ENCODE assay signal across 26 cellular contexts in genomic region chr1:218207194-218207593, GRCh38.
DNase-seq lines count a peak whose midpoint lies in the region; ATAC-seq, FAIRE-seq and TF ChIP-seq lines count a peak whose summit lies in the region.
"Had no signal": no experiment of that assay in that cellular context is flagged by ENCODE, and none has a peak within 500 bp of the region (broad histone marks: within the 10 kb centered on the region; RNA-seq: fewer than 3 reads in every experiment).

No MANE protein-coding gene starts in this region.

- BruUV-seq in IMR-90 (replicated peaks; lab: Mats Ljungman, UMichigan): no TSS peak
- no TSS peak for BruUV-seq in GM12878 (replicated peaks; lab: Mats Ljungman, UMichigan)

- H2BK15ac ChIP-seq in IMR-90 (ENCODE audit: low read depth, low read length): peak overlapping the region; percentile 92; the same call in 1 of the 3 replicates

- dilution Hi-C loops in IMR-90 (cut with HindIII; ENCODE audit: low sequenced_read_pairs, unreplicated experiment): no loop called here

- peak overlapping the region; percentile 81 for H2BK120ac ChIP-seq in IMR-90 (ENCODE audit: low read depth, low read length)

- SMC1A ChIA-PET in GM12878 (lab: Charles Lee; ENCODE audit: uncharacterized antibody, unreplicated experiment): no interaction called here

- H2AK5ac ChIP-seq in IMR-90 (ENCODE audit: low read depth, low read length): peak overlapping the region; percentile 33; the same call in 1 of the 2 replicates

- H2BK5ac ChIP-seq in IMR-90 (ENCODE audit: low read depth, low read length, poor library complexity, severe bottlenecking): no peak overlapping the region

- H3K27ac ChIP-seq in IMR-90 (ENCODE audit: insufficient read depth, low read length): no peak overlapping the region
- H3K27ac ChIP-seq in GM12878 (ENCODE audit: control insufficient read depth, insufficient read depth): no peak overlapping the region
- no peak overlapping the region for H3K27ac ChIP-seq in GM23338 (ENCODE audit: low read depth)
- H3K27ac ChIP-seq: SJSA1 had no signal

- H3K4me2 ChIP-seq in IMR-90 (ENCODE audit: low read depth, low read length) (no peak overlapping the region), GM12878 (ENCODE audit: control insufficient read depth, insufficient read depth) (no peak overlapping the region), GM23338 (no peak overlapping the region)
- H3K4me2 ChIP-seq: A549 had no signal

- H3K27me3 ChIP-seq in IMR-90 (ENCODE audit: control insufficient read depth, insufficient read depth, low read length) (no peaks in the 10 kb centered on the region), GM12878 (replicated peaks in 1 of 2; ENCODE audit: control insufficient read depth in 2 of 2, insufficient read depth in 2 of 2, low read length in 1 of 2) (no peaks in the 10 kb centered on the region), GM23338 (ENCODE audit: insufficient read depth) (no peaks in the 10 kb centered on the region)
- H3K27me3 ChIP-seq: SJSA1 had no signal

- H3F3A ChIP-seq in GM23338 (replicated peaks; ENCODE audit: low read depth): no peaks in the 10 kb centered on the region

- intact Hi-C loops in IMR-90 (cut with micrococcal nuclease): loop anchor here (2.0 kb wide), 1 partner anchor 38 kb away; no protein-coding TSS in a partner anchor
- intact Hi-C loops in GM12878 (cut with micrococcal nuclease; ENCODE audit: unreplicated experiment): no loop called here

- H3K9ac ChIP-seq in IMR-90 (ENCODE audit: low read depth, low read length): no peak overlapping the region
- no peak overlapping the region for H3K9ac ChIP-seq in GM12878 (ENCODE audit: control insufficient read depth, insufficient read depth, low read length)

- CTCF ChIA-PET in IMR-90 (lab: Yijun Ruan, JAX) (no interaction called here), GM12878 (lab: Yijun Ruan, JAX) (no interaction called here)

- TF ChIP-seq CTCF in IMR-90 (conservative IDR thresholded peaks at IDR 0.05; ENCODE audit: low read depth, low read length) (no peak), GM12878 (IDR thresholded peaks at IDR 0.05 in 2 of 3, conservative IDR thresholded peaks at IDR 0.05 in 1 of 3; ENCODE audit: control insufficient read depth in 2 of 3, extremely low read depth in 1 of 3, insufficient read depth in 1 of 3, low read depth in 3 of 3, low read length in 3 of 3) (no peak), GM23338 (conservative IDR thresholded peaks at IDR 0.05; ENCODE audit: low read depth in 2 of 2) (no peak)

- no peak overlapping the region for H3K14ac ChIP-seq in IMR-90 (replicated peaks; ENCODE audit: low read depth, low read length)

- in situ Hi-C loops in IMR-90 (cut with MboI; ENCODE audit: low sequenced_read_pairs) (no loop called here), GM12878 (cut with MboI) (no loop called here)

- H3K9me2 ChIP-seq in GM23338 (ENCODE audit: insufficient read depth): peaks cover 10% of the 10 kb centered on the region; the same call in 1 of the 2 replicates

- no peak for ATAC-seq in IMR-90 (ENCODE audit: low read depth)
- no peak for ATAC-seq in GM12878
- no peak for ATAC-seq in GM23338
- no peak for ATAC-seq in HG03354 (IDR thresholded peaks at IDR 0.05; ENCODE audit: poor library complexity, severe bottlenecking, unreplicated experiment)
- ATAC-seq: A549 had no signal

- H4K91ac ChIP-seq in IMR-90 (ENCODE audit: insufficient read depth, low read depth, low read length): peak overlapping the region; percentile 49; the same call in 1 of the 2 replicates

- no peaks in the 10 kb centered on the region for H3K79me1 ChIP-seq in IMR-90 (ENCODE audit: low read depth in 1 of 2, low read length in 2 of 2)

- TF ChIP-seq RAD21 in IMR-90 (IDR thresholded peaks at IDR 0.05; ENCODE audit: low read length) (no peak), GM12878 (IDR thresholded peaks at IDR 0.05; ENCODE audit: insufficient read depth, low read depth, low read length) (no peak)

- no peak overlapping the region for H3K56ac ChIP-seq in IMR-90 (ENCODE audit: extremely low read depth, insufficient read depth, low read length)

- H3K36me3 ChIP-seq in IMR-90 (ENCODE audit: control insufficient read depth, insufficient read depth, low read length): no peaks in the 10 kb centered on the region
- H3K36me3 ChIP-seq in GM12878 (ENCODE audit: control insufficient read depth in 2 of 2, insufficient read depth in 2 of 2, low read length in 1 of 2): no peaks in the 10 kb centered on the region
- H3K36me3 ChIP-seq in GM23338 (ENCODE audit: insufficient read depth): no peaks in the 10 kb centered on the region
- H3K36me3 ChIP-seq: SJSA1 had no signal

- H3K18ac ChIP-seq in IMR-90 (ENCODE audit: low read depth, low read length): peak overlapping the region; percentile 50; the same call in 1 of the 2 replicates

- no peak for TF ChIP-seq EP300 in GM12878 (IDR thresholded peaks at IDR 0.05; ENCODE audit: borderline replicate concordance in 1 of 2, control insufficient read depth in 1 of 2, low read depth in 2 of 2, low read length in 2 of 2)

- H3K4ac ChIP-seq in IMR-90 (ENCODE audit: low read depth, low read length): peak overlapping the region; percentile 51; the same call in 1 of the 2 replicates

- peak overlapping the region; percentile 65 for H2BK20ac ChIP-seq in IMR-90 (ENCODE audit: low read depth, low read length)

- peak; percentile 44 for FAIRE-seq in GM12878 (lab: Jason Lieb, UNC)
- FAIRE-seq: A549, GM18507 had no signal

- no peaks in the 10 kb centered on the region for H3K27me3 Mint-ChIP-seq in GM23338 (ENCODE audit: insufficient read depth, low read depth, poor library complexity)

- H2AFZ ChIP-seq in IMR-90 (replicated peaks; ENCODE audit: low read length, poor library complexity) (no peak overlapping the region), GM12878 (ENCODE audit: control insufficient read depth, low read depth, low read length) (no peak overlapping the region), GM23338 (no peak overlapping the region)

- RAD21 ChIA-PET in GM12878 (lab: Charles Lee; ENCODE audit: unreplicated experiment): no interaction called here

- no peaks in the 10 kb centered on the region for H3K4me1 Mint-ChIP-seq in GM23338
- H3K4me1 Mint-ChIP-seq: CD4-positive, alpha-beta memory T cell; H9 had no signal

- POLR2A ChIA-PET in IMR-90 (lab: Charles Lee; ENCODE audit: unreplicated experiment): no interaction called here
- POLR2A ChIA-PET in GM12878 (lab: Charles Lee): no interaction called here

- WGBS in IMR-90 (ENCODE audit: extremely low coverage in 2 of 2, insufficient read length in 1 of 2), 2 experiments: no CpG with 5 or more reads among the region's 3 CpGs
- 0% methylated on average over 3 of the region's 3 CpGs for WGBS in GM12878 (ENCODE audit: insufficient coverage, insufficient replicate concordance, low lambda C conversion rate, missing lambda C conversion rate)

- TF ChIP-seq POLR2A in IMR-90 (IDR thresholded peaks at IDR 0.05; ENCODE audit: low read depth, low read length) (no peak), GM12878 (IDR thresholded peaks at IDR 0.05; ENCODE audit: low read depth, low read length) (no peak)

- no peaks in the 10 kb centered on the region for H3K9me3 Mint-ChIP-seq in GM23338
- H3K9me3 Mint-ChIP-seq: H9 had no signal

- no peak overlapping the region for H2AK9ac ChIP-seq in IMR-90 (replicated peaks; ENCODE audit: low read depth, low read length, poor library complexity)

- no peak overlapping the region for H3K27ac Mint-ChIP-seq in GM23338
- H3K27ac Mint-ChIP-seq: CD4-positive, alpha-beta memory T cell; H9 had no signal

- DNase-seq in EL (peak; percentile 50), IMR-90 (no peak), GM12878 (ENCODE audit: low read depth, low spot score) (no peak), NCI-H2081 (lab: John Stamatoyannopoulos, UW) (no peak), GM23338 (ENCODE audit: low spot score) (no peak), UCSD-AML1 (lab: John Stamatoyannopoulos, UW; ENCODE audit: unreplicated experiment) (no peak)
- DNase-seq: AML-193; C1 segment of cervical spinal cord; Caco-2; CD4-positive, alpha-beta memory T cell; GF-D8; H9; NCI-H1092; NCI-H1436; NCI-H187; NCI-H2107; NCI-H446; NCI-H524 treated with DMSO at 0.1 percent for 48 hours; NCI-H82; NK-92 treated with Interleukin-12 subunit alpha and Interleukin-12 subunit beta, amount 100 ng/mL, for 24 hours; Right ventricle myocardium superior; RPMI8226 had no signal

- H3K79me2 ChIP-seq in GM12878 (ENCODE audit: control insufficient read depth, insufficient read depth, low read length) (no peaks in the 10 kb centered on the region), GM23338 (replicated peaks; ENCODE audit: insufficient read depth) (no peaks in the 10 kb centered on the region)

- H4K8ac ChIP-seq in IMR-90 (ENCODE audit: low read depth in 2 of 2, low read length in 2 of 2): no peak overlapping the region

- H3K4me1 ChIP-seq in IMR-90 (ENCODE audit: control insufficient read depth, insufficient read depth, low read length) (peaks cover 6% of the 10 kb centered on the region), GM12878 (ENCODE audit: control insufficient read depth, insufficient read depth, low read length) (no peaks in the 10 kb centered on the region), GM23338 (ENCODE audit: insufficient read depth) (no peaks in the 10 kb centered on the region)

- H3K36me3 Mint-ChIP-seq in GM23338 (ENCODE audit: low read depth): no peaks in the 10 kb centered on the region
- H3K36me3 Mint-ChIP-seq: CD4-positive, alpha-beta memory T cell had no signal

- no peak overlapping the region for H3K4me3 Mint-ChIP-seq in GM23338
- H3K4me3 Mint-ChIP-seq: CD4-positive, alpha-beta memory T cell; H9 had no signal

- H3K23ac ChIP-seq in IMR-90 (ENCODE audit: low read depth, low read length): no peak overlapping the region

- H3K9me3 ChIP-seq in IMR-90 (ENCODE audit: control insufficient read depth, insufficient read depth, low read length) (no peaks in the 10 kb centered on the region), GM12878 (replicated peaks; ENCODE audit: control insufficient read depth, insufficient read depth, low read length) (no peaks in the 10 kb centered on the region)
- H3K9me3 ChIP-seq: A549, Caco-2, SJSA1 had no signal

- H4K20me1 ChIP-seq in IMR-90 (ENCODE audit: insufficient read depth, low read length) (no peaks in the 10 kb centered on the region), GM12878 (ENCODE audit: control insufficient read depth, insufficient read depth) (no peaks in the 10 kb centered on the region), GM23338 (replicated peaks; ENCODE audit: insufficient read depth) (no peaks in the 10 kb centered on the region)

- no peak overlapping the region for H4K5ac ChIP-seq in IMR-90 (ENCODE audit: low read depth, low read length)

- peaks cover 4% of the 10 kb centered on the region; the same call in 1 of the 2 replicates for H3K9me1 ChIP-seq in IMR-90 (ENCODE audit: insufficient read depth, low read length)

- H3K4me3 ChIP-seq in IMR-90 (ENCODE audit: insufficient read depth, low read depth, low read length) (no peak overlapping the region), GM12878 (no peak overlapping the region), GM23338 (no peak overlapping the region)
- H3K4me3 ChIP-seq: A549, SJSA1 had no signal

TF ChIP-seq in IMR-90, 13 proteins besides CTCF, POLR2A, EP300 and RAD21 (continues in another document):
- TF ChIP-seq RFX5 (IDR thresholded peaks at IDR 0.05; ENCODE audit: low read depth, low read length): no peak

TF ChIP-seq in GM12878, 131 proteins besides CTCF, POLR2A, EP300 and RAD21 (continues in another document):
- TF ChIP-seq ZNF217 (IDR thresholded peaks at IDR 0.05): no peak
- TF ChIP-seq MXI1 (IDR thresholded peaks at IDR 0.05; ENCODE audit: low read depth, low read length): no peak

TF ChIP-seq in GM23338, 12 proteins besides CTCF, POLR2A, EP300 and RAD21 (continues in another document):
- no peak for TF ChIP-seq CREB1 (CRISPR knock-in tag; IDR thresholded peaks at IDR 0.05; ENCODE audit: low read depth)
